Comparison of ENCODE assay signal across 1 cellular context in the genomic region with DNA sequence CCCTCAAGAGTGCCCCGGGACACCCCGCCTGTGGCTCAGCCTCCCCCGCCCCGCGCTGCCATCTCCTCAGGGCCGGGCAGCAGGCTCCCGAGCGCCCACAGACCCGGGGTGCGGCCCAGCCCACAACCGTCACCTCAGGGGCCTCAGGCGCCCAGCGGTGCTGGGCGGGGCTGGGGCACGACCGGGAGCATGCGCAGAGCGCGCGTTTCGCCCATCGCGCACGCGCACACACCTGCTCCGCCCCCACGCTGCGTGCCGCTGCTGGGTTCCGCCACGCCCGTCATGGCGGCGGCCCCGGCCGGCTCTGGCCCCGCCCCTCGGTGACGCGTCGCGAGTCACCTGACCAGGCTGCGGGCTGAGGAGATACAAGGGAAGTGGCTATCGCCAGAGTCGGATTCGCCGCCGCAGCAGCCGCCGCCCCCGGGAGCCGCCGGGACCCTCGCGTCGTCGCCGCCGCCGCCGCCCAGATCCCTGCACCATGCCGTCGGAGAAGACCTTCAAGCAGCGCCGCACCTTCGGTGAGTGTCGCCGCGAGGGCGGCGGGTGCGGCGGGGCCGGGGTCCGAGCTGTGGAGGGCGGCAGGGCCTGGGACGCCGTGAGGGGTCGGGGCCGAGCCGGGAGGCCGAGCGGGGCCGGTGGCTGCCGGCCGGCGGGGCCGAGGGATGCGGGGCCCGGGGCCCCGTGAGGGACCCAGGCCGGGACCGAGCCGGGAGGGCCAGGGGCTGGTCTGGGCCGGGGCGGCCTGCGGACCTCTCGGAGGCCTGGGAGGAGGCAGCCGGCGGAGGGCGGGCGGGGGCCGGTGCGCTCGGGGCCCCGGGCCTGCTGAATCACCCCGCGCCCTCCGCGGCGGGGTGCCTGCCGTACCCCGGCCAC.
TF ChIP-seq lines count a peak whose summit lies in the region.

A gene (plus strand): TSS at position 387 of the 873 bp plus-strand sequence. CDS start 92 bp downstream, at position 479.

TF ChIP-seq in K562, 482 proteins besides CTCF, POLR2A, EP300 and RAD21 (continued from another document and continues in another):
- TF ChIP-seq, protein P1, sequence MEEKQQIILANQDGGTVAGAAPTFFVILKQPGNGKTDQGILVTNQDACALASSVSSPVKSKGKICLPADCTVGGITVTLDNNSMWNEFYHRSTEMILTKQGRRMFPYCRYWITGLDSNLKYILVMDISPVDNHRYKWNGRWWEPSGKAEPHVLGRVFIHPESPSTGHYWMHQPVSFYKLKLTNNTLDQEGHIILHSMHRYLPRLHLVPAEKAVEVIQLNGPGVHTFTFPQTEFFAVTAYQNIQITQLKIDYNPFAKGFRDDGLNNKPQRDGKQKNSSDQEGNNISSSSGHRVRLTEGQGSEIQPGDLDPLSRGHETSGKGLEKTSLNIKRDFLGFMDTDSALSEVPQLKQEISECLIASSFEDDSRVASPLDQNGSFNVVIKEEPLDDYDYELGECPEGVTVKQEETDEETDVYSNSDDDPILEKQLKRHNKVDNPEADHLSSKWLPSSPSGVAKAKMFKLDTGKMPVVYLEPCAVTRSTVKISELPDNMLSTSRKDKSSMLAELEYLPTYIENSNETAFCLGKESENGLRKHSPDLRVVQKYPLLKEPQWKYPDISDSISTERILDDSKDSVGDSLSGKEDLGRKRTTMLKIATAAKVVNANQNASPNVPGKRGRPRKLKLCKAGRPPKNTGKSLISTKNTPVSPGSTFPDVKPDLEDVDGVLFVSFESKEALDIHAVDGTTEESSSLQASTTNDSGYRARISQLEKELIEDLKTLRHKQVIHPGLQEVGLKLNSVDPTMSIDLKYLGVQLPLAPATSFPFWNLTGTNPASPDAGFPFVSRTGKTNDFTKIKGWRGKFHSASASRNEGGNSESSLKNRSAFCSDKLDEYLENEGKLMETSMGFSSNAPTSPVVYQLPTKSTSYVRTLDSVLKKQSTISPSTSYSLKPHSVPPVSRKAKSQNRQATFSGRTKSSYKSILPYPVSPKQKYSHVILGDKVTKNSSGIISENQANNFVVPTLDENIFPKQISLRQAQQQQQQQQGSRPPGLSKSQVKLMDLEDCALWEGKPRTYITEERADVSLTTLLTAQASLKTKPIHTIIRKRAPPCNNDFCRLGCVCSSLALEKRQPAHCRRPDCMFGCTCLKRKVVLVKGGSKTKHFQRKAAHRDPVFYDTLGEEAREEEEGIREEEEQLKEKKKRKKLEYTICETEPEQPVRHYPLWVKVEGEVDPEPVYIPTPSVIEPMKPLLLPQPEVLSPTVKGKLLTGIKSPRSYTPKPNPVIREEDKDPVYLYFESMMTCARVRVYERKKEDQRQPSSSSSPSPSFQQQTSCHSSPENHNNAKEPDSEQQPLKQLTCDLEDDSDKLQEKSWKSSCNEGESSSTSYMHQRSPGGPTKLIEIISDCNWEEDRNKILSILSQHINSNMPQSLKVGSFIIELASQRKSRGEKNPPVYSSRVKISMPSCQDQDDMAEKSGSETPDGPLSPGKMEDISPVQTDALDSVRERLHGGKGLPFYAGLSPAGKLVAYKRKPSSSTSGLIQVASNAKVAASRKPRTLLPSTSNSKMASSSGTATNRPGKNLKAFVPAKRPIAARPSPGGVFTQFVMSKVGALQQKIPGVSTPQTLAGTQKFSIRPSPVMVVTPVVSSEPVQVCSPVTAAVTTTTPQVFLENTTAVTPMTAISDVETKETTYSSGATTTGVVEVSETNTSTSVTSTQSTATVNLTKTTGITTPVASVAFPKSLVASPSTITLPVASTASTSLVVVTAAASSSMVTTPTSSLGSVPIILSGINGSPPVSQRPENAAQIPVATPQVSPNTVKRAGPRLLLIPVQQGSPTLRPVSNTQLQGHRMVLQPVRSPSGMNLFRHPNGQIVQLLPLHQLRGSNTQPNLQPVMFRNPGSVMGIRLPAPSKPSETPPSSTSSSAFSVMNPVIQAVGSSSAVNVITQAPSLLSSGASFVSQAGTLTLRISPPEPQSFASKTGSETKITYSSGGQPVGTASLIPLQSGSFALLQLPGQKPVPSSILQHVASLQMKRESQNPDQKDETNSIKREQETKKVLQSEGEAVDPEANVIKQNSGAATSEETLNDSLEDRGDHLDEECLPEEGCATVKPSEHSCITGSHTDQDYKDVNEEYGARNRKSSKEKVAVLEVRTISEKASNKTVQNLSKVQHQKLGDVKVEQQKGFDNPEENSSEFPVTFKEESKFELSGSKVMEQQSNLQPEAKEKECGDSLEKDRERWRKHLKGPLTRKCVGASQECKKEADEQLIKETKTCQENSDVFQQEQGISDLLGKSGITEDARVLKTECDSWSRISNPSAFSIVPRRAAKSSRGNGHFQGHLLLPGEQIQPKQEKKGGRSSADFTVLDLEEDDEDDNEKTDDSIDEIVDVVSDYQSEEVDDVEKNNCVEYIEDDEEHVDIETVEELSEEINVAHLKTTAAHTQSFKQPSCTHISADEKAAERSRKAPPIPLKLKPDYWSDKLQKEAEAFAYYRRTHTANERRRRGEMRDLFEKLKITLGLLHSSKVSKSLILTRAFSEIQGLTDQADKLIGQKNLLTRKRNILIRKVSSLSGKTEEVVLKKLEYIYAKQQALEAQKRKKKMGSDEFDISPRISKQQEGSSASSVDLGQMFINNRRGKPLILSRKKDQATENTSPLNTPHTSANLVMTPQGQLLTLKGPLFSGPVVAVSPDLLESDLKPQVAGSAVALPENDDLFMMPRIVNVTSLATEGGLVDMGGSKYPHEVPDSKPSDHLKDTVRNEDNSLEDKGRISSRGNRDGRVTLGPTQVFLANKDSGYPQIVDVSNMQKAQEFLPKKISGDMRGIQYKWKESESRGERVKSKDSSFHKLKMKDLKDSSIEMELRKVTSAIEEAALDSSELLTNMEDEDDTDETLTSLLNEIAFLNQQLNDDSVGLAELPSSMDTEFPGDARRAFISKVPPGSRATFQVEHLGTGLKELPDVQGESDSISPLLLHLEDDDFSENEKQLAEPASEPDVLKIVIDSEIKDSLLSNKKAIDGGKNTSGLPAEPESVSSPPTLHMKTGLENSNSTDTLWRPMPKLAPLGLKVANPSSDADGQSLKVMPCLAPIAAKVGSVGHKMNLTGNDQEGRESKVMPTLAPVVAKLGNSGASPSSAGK (IDR thresholded peaks at IDR 0.05) = no peak
- TF ChIP-seq, protein P2, sequence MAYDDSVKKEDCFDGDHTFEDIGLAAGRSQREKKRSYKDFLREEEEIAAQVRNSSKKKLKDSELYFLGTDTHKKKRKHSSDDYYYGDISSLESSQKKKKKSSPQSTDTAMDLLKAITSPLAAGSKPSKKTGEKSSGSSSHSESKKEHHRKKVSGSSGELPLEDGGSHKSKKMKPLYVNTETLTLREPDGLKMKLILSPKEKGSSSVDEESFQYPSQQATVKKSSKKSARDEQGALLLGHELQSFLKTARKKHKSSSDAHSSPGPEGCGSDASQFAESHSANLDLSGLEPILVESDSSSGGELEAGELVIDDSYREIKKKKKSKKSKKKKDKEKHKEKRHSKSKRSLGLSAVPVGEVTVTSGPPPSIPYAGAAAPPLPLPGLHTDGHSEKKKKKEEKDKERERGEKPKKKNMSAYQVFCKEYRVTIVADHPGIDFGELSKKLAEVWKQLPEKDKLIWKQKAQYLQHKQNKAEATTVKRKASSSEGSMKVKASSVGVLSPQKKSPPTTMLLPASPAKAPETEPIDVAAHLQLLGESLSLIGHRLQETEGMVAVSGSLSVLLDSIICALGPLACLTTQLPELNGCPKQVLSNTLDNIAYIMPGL (CRISPR knock-in tag; IDR thresholded peaks at IDR 0.05) = no peak
- TF ChIP-seq NFE2L1 (tag; IDR thresholded peaks at IDR 0.05; ENCODE audit: borderline replicate concordance, low read depth) (no peak), ZNF583 (CRISPR knock-in tag; IDR thresholded peaks at IDR 0.05) (peak; percentile 1; the same call in 1 of the 2 replicates), TCF7 (IDR thresholded peaks at IDR 0.05; ENCODE audit: borderline replicate concordance) (no peak; the same call in 1 of the 2 replicates), ZNF75A (CRISPR knock-in tag; IDR thresholded peaks at IDR 0.05) (no peak), NCOA6 (IDR thresholded peaks at IDR 0.05) (no peak), ZNF212 (CRISPR knock-in tag; IDR thresholded peaks at IDR 0.05) (no peak), ZNF143 (CRISPR knock-in tag; IDR thresholded peaks at IDR 0.05) (no peak), ZNF778 (CRISPR knock-in tag; IDR thresholded peaks at IDR 0.05) (no peak), ZSCAN32 (CRISPR knock-in tag; IDR thresholded peaks at IDR 0.05) (no peak), MCM7 (IDR thresholded peaks at IDR 0.05) (no peak), CBFA2T2 (conservative IDR thresholded peaks at IDR 0.05) (no peak; the same call in 1 of the 2 replicates), OTX1 (CRISPR knock-in tag; IDR thresholded peaks at IDR 0.05) (no peak), TBP (optimal IDR thresholded peaks at IDR 0.05; ENCODE audit: low read depth, low read length) (peak; percentile 97), ZNF551 (CRISPR knock-in tag; IDR thresholded peaks at IDR 0.05) (no peak), CBX3 (IDR thresholded peaks at IDR 0.05; ENCODE audit: borderline replicate concordance in 1 of 2, low read length in 2 of 2) (no peak), PHF20 (IDR thresholded peaks at IDR 0.05; ENCODE audit: partially characterized antibody) (peak; percentile 25), POLR2AphosphoS5 (IDR thresholded peaks at IDR 0.05; ENCODE audit: control insufficient read depth, insufficient read depth, low read depth, low read length) (peak; percentile 73), SRSF9 (IDR thresholded peaks at IDR 0.05; ENCODE audit: borderline replicate concordance, low read depth, low read length) (no peak), SETDB1 (IDR thresholded peaks at IDR 0.05; ENCODE audit: low read length) (no peak), CBFB (CRISPR knock-in tag; IDR thresholded peaks at IDR 0.05) (no peak), JUN (IDR thresholded peaks at IDR 0.05; ENCODE audit: borderline replicate concordance, low read depth, low read length) (peak; percentile 55), JUN (CRISPR knock-in tag; IDR thresholded peaks at IDR 0.05; ENCODE audit: borderline replicate concordance) (no peak), ZNF696 (CRISPR knock-in tag; conservative IDR thresholded peaks at IDR 0.05) (no peak), BDP1 (IDR thresholded peaks at IDR 0.05; ENCODE audit: insufficient read depth, insufficient read length) (no peak), SMAD4 (CRISPR knock-in tag; conservative IDR thresholded peaks at IDR 0.05) (0 out of 2 replicates have a peak, but pooled peaks have one; percentile 70), KLF16 (IDR thresholded peaks at IDR 0.05) (no peak), PHF21A (IDR thresholded peaks at IDR 0.05; ENCODE audit: borderline replicate concordance, low read depth) (no peak), ZNF316 (IDR thresholded peaks at IDR 0.05) (no peak)
- TF ChIP-seq, protein P3, sequence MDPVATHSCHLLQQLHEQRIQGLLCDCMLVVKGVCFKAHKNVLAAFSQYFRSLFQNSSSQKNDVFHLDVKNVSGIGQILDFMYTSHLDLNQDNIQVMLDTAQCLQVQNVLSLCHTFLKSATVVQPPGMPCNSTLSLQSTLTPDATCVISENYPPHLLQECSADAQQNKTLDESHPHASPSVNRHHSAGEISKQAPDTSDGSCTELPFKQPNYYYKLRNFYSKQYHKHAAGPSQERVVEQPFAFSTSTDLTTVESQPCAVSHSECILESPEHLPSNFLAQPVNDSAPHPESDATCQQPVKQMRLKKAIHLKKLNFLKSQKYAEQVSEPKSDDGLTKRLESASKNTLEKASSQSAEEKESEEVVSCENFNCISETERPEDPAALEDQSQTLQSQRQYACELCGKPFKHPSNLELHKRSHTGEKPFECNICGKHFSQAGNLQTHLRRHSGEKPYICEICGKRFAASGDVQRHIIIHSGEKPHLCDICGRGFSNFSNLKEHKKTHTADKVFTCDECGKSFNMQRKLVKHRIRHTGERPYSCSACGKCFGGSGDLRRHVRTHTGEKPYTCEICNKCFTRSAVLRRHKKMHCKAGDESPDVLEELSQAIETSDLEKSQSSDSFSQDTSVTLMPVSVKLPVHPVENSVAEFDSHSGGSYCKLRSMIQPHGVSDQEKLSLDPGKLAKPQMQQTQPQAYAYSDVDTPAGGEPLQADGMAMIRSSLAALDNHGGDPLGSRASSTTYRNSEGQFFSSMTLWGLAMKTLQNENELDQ (CRISPR knock-in tag; IDR thresholded peaks at IDR 0.05; ENCODE audit: borderline replicate concordance) = no peak
- TF ChIP-seq, protein P4, sequence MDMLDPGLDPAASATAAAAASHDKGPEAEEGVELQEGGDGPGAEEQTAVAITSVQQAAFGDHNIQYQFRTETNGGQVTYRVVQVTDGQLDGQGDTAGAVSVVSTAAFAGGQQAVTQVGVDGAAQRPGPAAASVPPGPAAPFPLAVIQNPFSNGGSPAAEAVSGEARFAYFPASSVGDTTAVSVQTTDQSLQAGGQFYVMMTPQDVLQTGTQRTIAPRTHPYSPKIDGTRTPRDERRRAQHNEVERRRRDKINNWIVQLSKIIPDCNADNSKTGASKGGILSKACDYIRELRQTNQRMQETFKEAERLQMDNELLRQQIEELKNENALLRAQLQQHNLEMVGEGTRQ (CRISPR knock-in tag; IDR thresholded peaks at IDR 0.05) = peak; percentile 94
- TF ChIP-seq, protein P5, sequence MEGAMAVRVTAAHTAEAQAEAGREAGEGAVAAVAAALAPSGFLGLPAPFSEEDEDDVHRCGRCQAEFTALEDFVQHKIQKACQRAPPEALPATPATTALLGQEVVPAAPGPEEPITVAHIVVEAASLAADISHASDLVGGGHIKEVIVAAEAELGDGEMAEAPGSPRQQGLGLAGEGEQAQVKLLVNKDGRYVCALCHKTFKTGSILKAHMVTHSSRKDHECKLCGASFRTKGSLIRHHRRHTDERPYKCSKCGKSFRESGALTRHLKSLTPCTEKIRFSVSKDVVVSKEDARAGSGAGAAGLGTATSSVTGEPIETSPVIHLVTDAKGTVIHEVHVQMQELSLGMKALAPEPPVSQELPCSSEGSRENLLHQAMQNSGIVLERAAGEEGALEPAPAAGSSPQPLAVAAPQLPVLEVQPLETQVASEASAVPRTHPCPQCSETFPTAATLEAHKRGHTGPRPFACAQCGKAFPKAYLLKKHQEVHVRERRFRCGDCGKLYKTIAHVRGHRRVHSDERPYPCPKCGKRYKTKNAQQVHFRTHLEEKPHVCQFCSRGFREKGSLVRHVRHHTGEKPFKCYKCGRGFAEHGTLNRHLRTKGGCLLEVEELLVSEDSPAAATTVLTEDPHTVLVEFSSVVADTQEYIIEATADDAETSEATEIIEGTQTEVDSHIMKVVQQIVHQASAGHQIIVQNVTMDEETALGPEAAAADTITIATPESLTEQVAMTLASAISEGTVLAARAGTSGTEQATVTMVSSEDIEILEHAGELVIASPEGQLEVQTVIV (CRISPR knock-in tag; IDR thresholded peaks at IDR 0.05; ENCODE audit: borderline replicate concordance) = no peak
- TF ChIP-seq, protein P6, sequence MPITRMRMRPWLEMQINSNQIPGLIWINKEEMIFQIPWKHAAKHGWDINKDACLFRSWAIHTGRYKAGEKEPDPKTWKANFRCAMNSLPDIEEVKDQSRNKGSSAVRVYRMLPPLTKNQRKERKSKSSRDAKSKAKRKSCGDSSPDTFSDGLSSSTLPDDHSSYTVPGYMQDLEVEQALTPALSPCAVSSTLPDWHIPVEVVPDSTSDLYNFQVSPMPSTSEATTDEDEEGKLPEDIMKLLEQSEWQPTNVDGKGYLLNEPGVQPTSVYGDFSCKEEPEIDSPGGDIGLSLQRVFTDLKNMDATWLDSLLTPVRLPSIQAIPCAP (CRISPR knock-in tag; IDR thresholded peaks at IDR 0.05; ENCODE audit: borderline replicate concordance) = no peak
- TF ChIP-seq, protein P7, sequence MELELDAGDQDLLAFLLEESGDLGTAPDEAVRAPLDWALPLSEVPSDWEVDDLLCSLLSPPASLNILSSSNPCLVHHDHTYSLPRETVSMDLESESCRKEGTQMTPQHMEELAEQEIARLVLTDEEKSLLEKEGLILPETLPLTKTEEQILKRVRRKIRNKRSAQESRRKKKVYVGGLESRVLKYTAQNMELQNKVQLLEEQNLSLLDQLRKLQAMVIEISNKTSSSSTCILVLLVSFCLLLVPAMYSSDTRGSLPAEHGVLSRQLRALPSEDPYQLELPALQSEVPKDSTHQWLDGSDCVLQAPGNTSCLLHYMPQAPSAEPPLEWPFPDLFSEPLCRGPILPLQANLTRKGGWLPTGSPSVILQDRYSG (tag; conservative IDR thresholded peaks at IDR 0.05; ENCODE audit: low read depth) = no peak
